Comparison of ENCODE assay signal across 1 cellular context in the genomic region with DNA sequence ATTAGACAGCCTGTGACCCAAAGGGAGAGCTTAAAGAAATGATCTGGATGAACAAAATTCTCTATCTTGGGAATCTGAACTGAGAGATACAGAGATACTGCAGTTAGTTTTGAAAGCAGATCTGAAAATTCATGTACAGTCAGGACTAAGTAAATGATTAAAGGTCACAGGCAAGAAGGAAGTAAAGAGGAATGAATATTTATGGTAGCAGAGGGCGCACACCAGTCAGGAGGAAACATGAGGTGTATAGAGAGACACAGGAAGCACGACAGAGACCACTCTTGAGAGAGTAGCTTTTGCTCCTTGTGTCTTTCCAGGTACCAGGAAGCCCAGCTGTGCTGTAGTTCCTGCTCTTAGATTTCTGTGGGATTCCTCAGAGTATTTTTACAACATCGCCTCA.
TF ChIP-seq lines count a peak whose summit lies in the region.

No MANE protein-coding gene starts in this region.

TF ChIP-seq in GM23338, 12 proteins besides CTCF, POLR2A, EP300 and RAD21 (continued from another document):
- TF ChIP-seq, protein P1, sequence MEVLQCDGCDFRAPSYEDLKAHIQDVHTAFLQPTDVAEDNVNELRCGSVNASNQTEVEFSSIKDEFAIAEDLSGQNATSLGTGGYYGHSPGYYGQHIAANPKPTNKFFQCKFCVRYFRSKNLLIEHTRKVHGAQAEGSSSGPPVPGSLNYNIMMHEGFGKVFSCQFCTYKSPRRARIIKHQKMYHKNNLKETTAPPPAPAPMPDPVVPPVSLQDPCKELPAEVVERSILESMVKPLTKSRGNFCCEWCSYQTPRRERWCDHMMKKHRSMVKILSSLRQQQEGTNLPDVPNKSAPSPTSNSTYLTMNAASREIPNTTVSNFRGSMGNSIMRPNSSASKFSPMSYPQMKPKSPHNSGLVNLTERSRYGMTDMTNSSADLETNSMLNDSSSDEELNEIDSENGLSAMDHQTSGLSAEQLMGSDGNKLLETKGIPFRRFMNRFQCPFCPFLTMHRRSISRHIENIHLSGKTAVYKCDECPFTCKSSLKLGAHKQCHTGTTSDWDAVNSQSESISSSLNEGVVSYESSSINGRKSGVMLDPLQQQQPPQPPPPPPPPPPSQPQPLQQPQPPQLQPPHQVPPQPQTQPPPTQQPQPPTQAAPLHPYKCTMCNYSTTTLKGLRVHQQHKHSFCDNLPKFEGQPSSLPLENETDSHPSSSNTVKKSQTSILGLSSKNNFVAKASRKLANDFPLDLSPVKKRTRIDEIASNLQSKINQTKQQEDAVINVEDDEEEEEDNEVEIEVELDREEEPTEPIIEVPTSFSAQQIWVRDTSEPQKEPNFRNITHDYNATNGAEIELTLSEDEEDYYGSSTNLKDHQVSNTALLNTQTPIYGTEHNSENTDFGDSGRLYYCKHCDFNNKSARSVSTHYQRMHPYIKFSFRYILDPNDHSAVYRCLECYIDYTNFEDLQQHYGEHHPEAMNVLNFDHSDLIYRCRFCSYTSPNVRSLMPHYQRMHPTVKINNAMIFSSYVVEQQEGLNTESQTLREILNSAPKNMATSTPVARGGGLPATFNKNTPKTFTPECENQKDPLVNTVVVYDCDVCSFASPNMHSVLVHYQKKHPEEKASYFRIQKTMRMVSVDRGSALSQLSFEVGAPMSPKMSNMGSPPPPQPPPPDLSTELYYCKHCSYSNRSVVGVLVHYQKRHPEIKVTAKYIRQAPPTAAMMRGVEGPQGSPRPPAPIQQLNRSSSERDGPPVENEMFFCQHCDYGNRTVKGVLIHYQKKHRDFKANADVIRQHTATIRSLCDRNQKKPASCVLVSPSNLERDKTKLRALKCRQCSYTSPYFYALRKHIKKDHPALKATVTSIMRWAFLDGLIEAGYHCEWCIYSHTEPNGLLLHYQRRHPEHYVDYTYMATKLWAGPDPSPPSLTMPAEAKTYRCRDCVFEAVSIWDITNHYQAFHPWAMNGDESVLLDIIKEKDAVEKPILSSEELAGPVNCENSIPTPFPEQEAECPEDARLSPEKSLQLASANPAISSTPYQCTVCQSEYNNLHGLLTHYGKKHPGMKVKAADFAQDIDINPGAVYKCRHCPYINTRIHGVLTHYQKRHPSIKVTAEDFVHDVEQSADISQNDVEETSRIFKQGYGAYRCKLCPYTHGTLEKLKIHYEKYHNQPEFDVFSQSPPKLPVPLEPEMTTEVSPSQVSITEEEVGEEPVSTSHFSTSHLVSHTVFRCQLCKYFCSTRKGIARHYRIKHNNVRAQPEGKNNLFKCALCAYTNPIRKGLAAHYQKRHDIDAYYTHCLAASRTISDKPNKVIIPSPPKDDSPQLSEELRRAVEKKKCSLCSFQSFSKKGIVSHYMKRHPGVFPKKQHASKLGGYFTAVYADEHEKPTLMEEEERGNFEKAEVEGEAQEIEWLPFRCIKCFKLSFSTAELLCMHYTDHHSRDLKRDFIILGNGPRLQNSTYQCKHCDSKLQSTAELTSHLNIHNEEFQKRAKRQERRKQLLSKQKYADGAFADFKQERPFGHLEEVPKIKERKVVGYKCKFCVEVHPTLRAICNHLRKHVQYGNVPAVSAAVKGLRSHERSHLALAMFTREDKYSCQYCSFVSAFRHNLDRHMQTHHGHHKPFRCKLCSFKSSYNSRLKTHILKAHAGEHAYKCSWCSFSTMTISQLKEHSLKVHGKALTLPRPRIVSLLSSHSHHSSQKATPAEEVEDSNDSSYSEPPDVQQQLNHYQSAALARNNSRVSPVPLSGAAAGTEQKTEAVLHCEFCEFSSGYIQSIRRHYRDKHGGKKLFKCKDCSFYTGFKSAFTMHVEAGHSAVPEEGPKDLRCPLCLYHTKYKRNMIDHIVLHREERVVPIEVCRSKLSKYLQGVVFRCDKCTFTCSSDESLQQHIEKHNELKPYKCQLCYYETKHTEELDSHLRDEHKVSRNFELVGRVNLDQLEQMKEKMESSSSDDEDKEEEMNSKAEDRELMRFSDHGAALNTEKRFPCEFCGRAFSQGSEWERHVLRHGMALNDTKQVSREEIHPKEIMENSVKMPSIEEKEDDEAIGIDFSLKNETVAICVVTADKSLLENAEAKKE (CRISPR knock-in tag; IDR thresholded peaks at IDR 0.05): no peak
- no peak for TF ChIP-seq EZH2 (IDR thresholded peaks at IDR 0.05; ENCODE audit: low read depth, unreplicated experiment)
- TF ChIP-seq REST (IDR thresholded peaks at IDR 0.05; ENCODE audit: unreplicated experiment): no peak
- TF ChIP-seq JUNB (IDR thresholded peaks at IDR 0.05; ENCODE audit: unreplicated experiment): no peak
- TF ChIP-seq CREB1 (CRISPR knock-in tag; IDR thresholded peaks at IDR 0.05; ENCODE audit: low read depth): no peak
